Comparison of ENCODE assay signal across 2 cellular contexts in genomic region chr6:79450984-79451383, GRCh38.
TF ChIP-seq lines count a peak whose summit lies in the region.

No MANE protein-coding gene starts in this region.

TF ChIP-seq in HepG2, 621 proteins besides CTCF, POLR2A, EP300 and RAD21:
- no peak for TF ChIP-seq ZIK1 (CRISPR knock-in tag; IDR thresholded peaks at IDR 0.05; ENCODE audit: borderline replicate concordance, low read depth)
- TF ChIP-seq, protein P1, sequence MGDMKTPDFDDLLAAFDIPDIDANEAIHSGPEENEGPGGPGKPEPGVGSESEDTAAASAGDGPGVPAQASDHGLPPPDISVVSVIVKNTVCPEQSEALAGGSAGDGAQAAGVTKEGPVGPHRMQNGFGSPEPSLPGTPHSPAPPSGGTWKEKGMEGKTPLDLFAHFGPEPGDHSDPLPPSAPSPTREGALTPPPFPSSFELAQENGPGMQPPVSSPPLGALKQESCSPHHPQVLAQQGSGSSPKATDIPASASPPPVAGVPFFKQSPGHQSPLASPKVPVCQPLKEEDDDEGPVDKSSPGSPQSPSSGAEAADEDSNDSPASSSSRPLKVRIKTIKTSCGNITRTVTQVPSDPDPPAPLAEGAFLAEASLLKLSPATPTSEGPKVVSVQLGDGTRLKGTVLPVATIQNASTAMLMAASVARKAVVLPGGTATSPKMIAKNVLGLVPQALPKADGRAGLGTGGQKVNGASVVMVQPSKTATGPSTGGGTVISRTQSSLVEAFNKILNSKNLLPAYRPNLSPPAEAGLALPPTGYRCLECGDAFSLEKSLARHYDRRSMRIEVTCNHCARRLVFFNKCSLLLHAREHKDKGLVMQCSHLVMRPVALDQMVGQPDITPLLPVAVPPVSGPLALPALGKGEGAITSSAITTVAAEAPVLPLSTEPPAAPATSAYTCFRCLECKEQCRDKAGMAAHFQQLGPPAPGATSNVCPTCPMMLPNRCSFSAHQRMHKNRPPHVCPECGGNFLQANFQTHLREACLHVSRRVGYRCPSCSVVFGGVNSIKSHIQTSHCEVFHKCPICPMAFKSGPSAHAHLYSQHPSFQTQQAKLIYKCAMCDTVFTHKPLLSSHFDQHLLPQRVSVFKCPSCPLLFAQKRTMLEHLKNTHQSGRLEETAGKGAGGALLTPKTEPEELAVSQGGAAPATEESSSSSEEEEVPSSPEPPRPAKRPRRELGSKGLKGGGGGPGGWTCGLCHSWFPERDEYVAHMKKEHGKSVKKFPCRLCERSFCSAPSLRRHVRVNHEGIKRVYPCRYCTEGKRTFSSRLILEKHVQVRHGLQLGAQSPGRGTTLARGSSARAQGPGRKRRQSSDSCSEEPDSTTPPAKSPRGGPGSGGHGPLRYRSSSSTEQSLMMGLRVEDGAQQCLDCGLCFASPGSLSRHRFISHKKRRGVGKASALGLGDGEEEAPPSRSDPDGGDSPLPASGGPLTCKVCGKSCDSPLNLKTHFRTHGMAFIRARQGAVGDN (CRISPR knock-in tag; IDR thresholded peaks at IDR 0.05), result 0 out of 2 replicates have a peak, but pooled peaks have one; percentile 20
- TF ChIP-seq FOXA3 (CRISPR knock-in tag; IDR thresholded peaks at IDR 0.05), result peak; percentile 53
- TF ChIP-seq AGO2 (optimal IDR thresholded peaks at IDR 0.05; ENCODE audit: low read depth, low read length), result no peak
- TF ChIP-seq MAX (IDR thresholded peaks at IDR 0.05), result peak; percentile 47
- no peak for TF ChIP-seq FOXA1 (IDR thresholded peaks at IDR 0.05)
- peak; percentile 73 for TF ChIP-seq FOXA1 (CRISPR knock-in tag; IDR thresholded peaks at IDR 0.05)
- no peak for TF ChIP-seq MYNN (CRISPR knock-in tag; IDR thresholded peaks at IDR 0.05; ENCODE audit: low read depth)
TF ChIP-seq in HepG2: peak in this region for 4.

TF ChIP-seq in H1, 55 proteins besides CTCF, POLR2A, EP300 and RAD21:
- TF ChIP-seq POU5F1 (IDR thresholded peaks at IDR 0.05; ENCODE audit: low read depth, low read length) (no peak), YY1 (IDR thresholded peaks at IDR 0.05; ENCODE audit: low read depth, low read length) (no peak), USF2 (IDR thresholded peaks at IDR 0.05; ENCODE audit: low read length) (no peak), SRF (IDR thresholded peaks at IDR 0.05; ENCODE audit: low read depth, low read length) (no peak), HDAC6 (IDR thresholded peaks at IDR 0.05; ENCODE audit: low read depth, low read length) (no peak), E2F6 (IDR thresholded peaks at IDR 0.05) (peak; percentile 64), TAF1 (IDR thresholded peaks at IDR 0.05; ENCODE audit: low read depth, low read length) (no peak), GABPA (IDR thresholded peaks at IDR 0.05; ENCODE audit: borderline replicate concordance, insufficient read depth, low read length) (no peak), KDM1A (IDR thresholded peaks at IDR 0.05; ENCODE audit: borderline replicate concordance, low read length) (no peak), SP4 (IDR thresholded peaks at IDR 0.05; ENCODE audit: low read length) (no peak), SUZ12 (IDR thresholded peaks at IDR 0.05; ENCODE audit: low read length) (no peak), MAX (IDR thresholded peaks at IDR 0.05) (0 out of 2 replicates have a peak, but pooled peaks have one; percentile 13)
TF ChIP-seq in H1: peak in this region for 2.
